In genomic region chr1:10514490-10515235, GRCh38 we compare ENCODE assay signal across 1 cellular context.
TF ChIP-seq lines count a peak whose summit lies in the region.

No MANE protein-coding gene starts in this region.

TF ChIP-seq in H1, 55 proteins besides CTCF, POLR2A, EP300 and RAD21:
- no peak for TF ChIP-seq POU5F1 (IDR thresholded peaks at IDR 0.05; ENCODE audit: low read depth, low read length)
- no peak for TF ChIP-seq YY1 (IDR thresholded peaks at IDR 0.05; ENCODE audit: low read depth, low read length)
- no peak for TF ChIP-seq SUZ12 (IDR thresholded peaks at IDR 0.05; ENCODE audit: low read length)
- no peak for TF ChIP-seq EGR1 (IDR thresholded peaks at IDR 0.05; ENCODE audit: borderline replicate concordance, low read depth, low read length)
